ENCODE assay signal across 1 cellular context in genomic region chr6:31776563-31776960, GRCh38.
TF ChIP-seq lines count a peak whose summit lies in the region.

No MANE protein-coding gene starts in this region.

TF ChIP-seq in GM23338, 12 proteins besides CTCF, POLR2A, EP300 and RAD21:
- TF ChIP-seq ZNF462 (CRISPR knock-in tag; IDR thresholded peaks at IDR 0.05), result no peak
- no peak for TF ChIP-seq ETS1 (IDR thresholded peaks at IDR 0.05)
- no peak for TF ChIP-seq POLR2AphosphoS5 (IDR thresholded peaks at IDR 0.05; ENCODE audit: low read depth)
- TF ChIP-seq JUNB (IDR thresholded peaks at IDR 0.05; ENCODE audit: unreplicated experiment), result no peak
- no peak for TF ChIP-seq ZNF331 (CRISPR knock-in tag; IDR thresholded peaks at IDR 0.05; ENCODE audit: low read depth)
- TF ChIP-seq REST (IDR thresholded peaks at IDR 0.05; ENCODE audit: unreplicated experiment), result no peak
- no peak for TF ChIP-seq EZH2 (IDR thresholded peaks at IDR 0.05; ENCODE audit: low read depth, unreplicated experiment)
- no peak for TF ChIP-seq NANOG (IDR thresholded peaks at IDR 0.05; ENCODE audit: borderline replicate concordance)
- no peak for TF ChIP-seq STAT1 (IDR thresholded peaks at IDR 0.05; ENCODE audit: unreplicated experiment)
- TF ChIP-seq ZNF114 (CRISPR knock-in tag; IDR thresholded peaks at IDR 0.05), result no peak
